ENCODE assay signal across 18 cellular contexts in genomic region chr1:47697616-47698335, GRCh38.
"Had no signal": no experiment of that assay in that cellular context is flagged by ENCODE, and none has a peak within 500 bp of the region (broad histone marks: within the 10 kb centered on the region; RNA-seq: fewer than 3 reads in every experiment).

No MANE protein-coding gene starts in this region.

- H3K36me3 ChIP-seq: brain microvascular endothelial cell, right lobe of liver, upper lobe of left lung had no signal

- H3K4me3 ChIP-seq: right lobe of liver, upper lobe of left lung had no signal

- H3K27ac ChIP-seq: brain microvascular endothelial cell, foreskin keratinocyte, upper lobe of left lung had no signal

- H3K27me3 ChIP-seq: brain microvascular endothelial cell, right lobe of liver, upper lobe of left lung had no signal

- DNase-seq: activated B cell treated with CpG ODN at 0.5 μM for 24 hours; activated CD4-positive, alpha-beta T cell treated with anti-CD3 and anti-CD28 coated beads, Interleukin-2, amount 10 ng/mL, durations not matched to agents 24 days and 14 days; activated CD8-positive, alpha-beta memory T cell treated with anti-CD3 and anti-CD28 coated beads, Interleukin-2, amount 50 U/mL, for 4 hours; activated CD8-positive, alpha-beta T cell treated with anti-CD3 and anti-CD28 coated beads, Interleukin-2, amount 10 ng/mL, durations not matched to agents 7 days and 5 days; activated gamma-delta T cell treated with Interleukin-2 at 50 U/mL for 16 hours; activated naive CD8-positive, alpha-beta T cell treated with anti-CD3 and anti-CD28 coated beads for 36 hours; activated T-cell treated with anti-CD3 and anti-CD28 coated beads, Interleukin-2, amount 50 U/mL, for 48 hours; brain microvascular endothelial cell; cerebellar nuclear complex; effector memory CD4-positive, alpha-beta T cell; foreskin keratinocyte; glutamatergic neuron; kidney glomerular epithelial cell; mesenchymal stem cell; T-helper 2 cell had no signal

- ATAC-seq: activated CD8-positive, alpha-beta T cell treated with anti-CD3 and anti-CD28 coated beads, Interleukin-2, amount 10 ng/mL, durations not matched to agents 7 days and 5 days; foreskin keratinocyte; stimulated activated memory B cell treated with anti-CD40 and anti-IgM and Interleukin-4, amounts not matched to agents 10 μg/mL and 1 μg/mL and 100 μg/mL, for 72 hours had no signal

- H3K4me1 ChIP-seq: foreskin keratinocyte had no signal

- H3K9me3 ChIP-seq: right lobe of liver, upper lobe of left lung had no signal
